Comparison of ENCODE assay signal across 8 cellular contexts in the genomic region with DNA sequence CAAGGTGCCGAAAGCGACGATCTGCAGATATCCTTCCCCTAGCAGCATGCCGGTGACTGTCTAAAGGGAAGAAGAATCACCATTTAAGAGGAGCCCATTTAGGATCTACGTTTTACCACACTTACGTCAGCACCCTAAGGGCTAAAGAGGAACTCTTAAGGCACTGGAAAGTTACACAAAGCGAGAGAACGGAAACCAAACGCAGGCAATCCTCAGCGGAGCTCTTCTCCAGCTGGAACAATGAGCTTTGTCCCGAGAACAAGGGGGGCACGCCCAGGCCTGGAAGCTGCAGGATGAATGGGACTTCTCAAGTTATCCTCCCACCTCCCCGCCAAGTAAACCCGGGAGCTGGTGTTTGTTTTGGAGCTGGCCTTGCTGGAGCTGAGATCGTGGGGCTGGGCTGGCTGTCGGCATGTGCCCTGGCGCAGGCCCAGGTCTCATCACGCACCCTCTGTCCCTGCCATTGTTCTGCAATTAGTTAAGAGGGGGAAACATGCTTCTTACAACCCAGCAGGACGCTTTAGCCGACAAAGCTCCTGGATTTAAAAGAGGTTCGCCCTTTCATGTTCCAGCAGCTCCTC. TPM values are rescaled to one million over a fixed set of nuclear protein-coding genes. Genes with fewer than 3 reads are reported as not detected.
DNase-seq lines count a peak whose midpoint lies in the region; ATAC-seq and TF ChIP-seq lines count a peak whose summit lies in the region.

No MANE protein-coding gene starts in this region.

- H3K36me3 Mint-ChIP-seq in activated CD8-positive, alpha-beta T cell treated with anti-CD3 and anti-CD28 coated beads, Interleukin-2, amount 10 ng/mL, durations not matched to agents 7 days and 5 days (ENCODE audit: low read depth): no peaks in the 10 kb centered on the region
- H3K36me3 Mint-ChIP-seq in immature natural killer cell: no peaks in the 10 kb centered on the region
- no peaks in the 10 kb centered on the region for H3K36me3 Mint-ChIP-seq in CD8-positive, alpha-beta T cell

- no peak overlapping the region for H2BK12ac ChIP-seq in mesenchymal stem cell (ENCODE audit: low read length in 2 of 2)

- H3K9ac ChIP-seq in mesenchymal stem cell (ENCODE audit: low read length): peak overlapping the region; percentile 66

- intact Hi-C loops in CD8-positive, alpha-beta T cell (cut with DNase I, micrococcal nuclease): loop anchor here in 1 of 2 experiments (5.0 kb wide), 1 partner anchor 164 kb away; no protein-coding TSS in a partner anchor

- no peak overlapping the region for H2BK5ac ChIP-seq in mesenchymal stem cell (ENCODE audit: low read depth, low read length, poor library complexity, severe bottlenecking)

- H3K79me1 ChIP-seq in mesenchymal stem cell (replicated peaks; ENCODE audit: low read length, poor library complexity, severe bottlenecking): no peaks in the 10 kb centered on the region

- H3K27me3 ChIP-seq in mesenchymal stem cell (ENCODE audit: control insufficient read depth in 1 of 2, insufficient read depth in 1 of 2, low read length in 2 of 2): no peaks in the 10 kb centered on the region
- H3K27me3 ChIP-seq in CD8-positive, alpha-beta T cell (ENCODE audit: insufficient read depth, low read length): no peaks in the 10 kb centered on the region

- no peak overlapping the region for H2BK120ac ChIP-seq in mesenchymal stem cell (ENCODE audit: low read depth, low read length)

- H3K9me3 ChIP-seq in mesenchymal stem cell (ENCODE audit: control insufficient read depth, low read length): no peaks in the 10 kb centered on the region
- no peaks in the 10 kb centered on the region for H3K9me3 ChIP-seq in CD8-positive, alpha-beta T cell (ENCODE audit: low read length)

- H2AFZ ChIP-seq in mesenchymal stem cell (ENCODE audit: low read depth, low read length): no peak overlapping the region

- H3K18ac ChIP-seq in mesenchymal stem cell (ENCODE audit: low read depth in 1 of 2, low read length in 2 of 2): peak overlapping the region; percentile 46 to 48

- H3K4me1 Mint-ChIP-seq in activated CD8-positive, alpha-beta T cell treated with anti-CD3 and anti-CD28 coated beads, Interleukin-2, amount 10 ng/mL, durations not matched to agents 7 days and 5 days (ENCODE audit: low read depth): no peaks in the 10 kb centered on the region
- H3K4me1 Mint-ChIP-seq in immature natural killer cell: no peaks in the 10 kb centered on the region
- no peaks in the 10 kb centered on the region for H3K4me1 Mint-ChIP-seq in CD8-positive, alpha-beta T cell (ENCODE audit: low read depth)

- DNase-seq in AG10803 (ENCODE audit: low read depth) (peak; percentile 87), NCI-H2081 (lab: John Stamatoyannopoulos, UW) (peak; percentile 73 to 89), choroid plexus epithelial cell (ENCODE audit: low read depth) (peak; percentile 75), mesenchymal stem cell (peak; percentile 90), immature natural killer cell (no peak)
- no peak for DNase-seq in activated CD8-positive, alpha-beta T cell treated with anti-CD3 and anti-CD28 coated beads, Interleukin-2, amount 10 ng/mL, durations not matched to agents 7 days and 5 days
- no peak for DNase-seq in CD8-positive, alpha-beta T cell

- H3K27ac ChIP-seq in mesenchymal stem cell (ENCODE audit: low read length, poor library complexity, severe bottlenecking): peak overlapping the region; percentile 34
- no peak overlapping the region for H3K27ac ChIP-seq in CD8-positive, alpha-beta T cell (ENCODE audit: low read depth, low read length)

- no peak overlapping the region for H2BK15ac ChIP-seq in mesenchymal stem cell (ENCODE audit: low read depth, poor library complexity, severe bottlenecking)

- no peak overlapping the region for H4K91ac ChIP-seq in mesenchymal stem cell (ENCODE audit: low read length)

- no peak overlapping the region for H3K4me3 Mint-ChIP-seq in activated CD8-positive, alpha-beta T cell treated with anti-CD3 and anti-CD28 coated beads, Interleukin-2, amount 10 ng/mL, durations not matched to agents 7 days and 5 days
- no peak overlapping the region for H3K4me3 Mint-ChIP-seq in immature natural killer cell
- H3K4me3 Mint-ChIP-seq in CD8-positive, alpha-beta T cell: no peak overlapping the region

- H3K14ac ChIP-seq in mesenchymal stem cell (ENCODE audit: low read length in 2 of 2): no peak overlapping the region

- POLR2A ChIA-PET in activated CD8-positive, alpha-beta T cell treated with anti-CD3 and anti-CD28 coated beads, Interleukin-2, amount 10 ng/mL, durations not matched to agents 7 days and 5 days (lab: Charles Lee): no interaction called here
- POLR2A ChIA-PET in CD8-positive, alpha-beta T cell (lab: Charles Lee): no interaction called here

- no peak overlapping the region for H4K8ac ChIP-seq in mesenchymal stem cell (ENCODE audit: low read length)

- peak overlapping the region; percentile 35 for H3K4me2 ChIP-seq in mesenchymal stem cell (ENCODE audit: low read length, poor library complexity, severe bottlenecking)

- H2AK5ac ChIP-seq in mesenchymal stem cell (ENCODE audit: low read length, severe bottlenecking): peak overlapping the region; percentile 34

- peak overlapping the region in 1 of 2 experiments; percentile 35 for H3K4ac ChIP-seq in mesenchymal stem cell (ENCODE audit: low read depth in 1 of 2, low read length in 2 of 2)

- no peak overlapping the region for H3K27ac Mint-ChIP-seq in activated CD8-positive, alpha-beta T cell treated with anti-CD3 and anti-CD28 coated beads, Interleukin-2, amount 10 ng/mL, durations not matched to agents 7 days and 5 days
- no peak overlapping the region for H3K27ac Mint-ChIP-seq in immature natural killer cell
- no peak overlapping the region for H3K27ac Mint-ChIP-seq in CD8-positive, alpha-beta T cell

- peak overlapping the region; percentile 27 for H3K4me3 ChIP-seq in AG10803 (ENCODE audit: low read length)
- H3K4me3 ChIP-seq in choroid plexus epithelial cell (ENCODE audit: low read depth, low read length): peak overlapping the region; percentile 16
- peak overlapping the region in 1 of 2 experiments; percentile 56 for H3K4me3 ChIP-seq in mesenchymal stem cell (ENCODE audit: insufficient read depth in 1 of 2, low read depth in 1 of 2, low read length in 2 of 2)
- H3K4me3 ChIP-seq in CD8-positive, alpha-beta T cell (ENCODE audit: low read depth, low read length): no peak overlapping the region

- TF ChIP-seq CTCF in AG10803 (conservative IDR thresholded peaks at IDR 0.05; ENCODE audit: low read length): no peak
- TF ChIP-seq CTCF in choroid plexus epithelial cell (conservative IDR thresholded peaks at IDR 0.05; ENCODE audit: low read depth, low read length): no peak
- no peak for TF ChIP-seq CTCF in CD8-positive, alpha-beta T cell (IDR thresholded peaks at IDR 0.05)

- H3K27me3 Mint-ChIP-seq in activated CD8-positive, alpha-beta T cell treated with anti-CD3 and anti-CD28 coated beads, Interleukin-2, amount 10 ng/mL, durations not matched to agents 7 days and 5 days (ENCODE audit: low read depth): no peaks in the 10 kb centered on the region
- no peaks in the 10 kb centered on the region for H3K27me3 Mint-ChIP-seq in immature natural killer cell (ENCODE audit: low read depth in 3 of 3)
- peaks cover 4% of the 10 kb centered on the region for H3K27me3 Mint-ChIP-seq in CD8-positive, alpha-beta T cell (ENCODE audit: low read depth)

- peaks cover 0 to 44% of the 10 kb centered on the region in 2 experiments for H3K36me3 ChIP-seq in mesenchymal stem cell (ENCODE audit: control insufficient read depth in 1 of 2, insufficient read depth in 2 of 2, low read depth in 1 of 2, low read length in 2 of 2)
- no peaks in the 10 kb centered on the region for H3K36me3 ChIP-seq in CD8-positive, alpha-beta T cell (ENCODE audit: insufficient read depth, low read length)

- peaks cover 38% of the 10 kb centered on the region for H3K4me1 ChIP-seq in mesenchymal stem cell (ENCODE audit: control insufficient read depth, insufficient read depth, low read depth, low read length)
- no peaks in the 10 kb centered on the region for H3K4me1 ChIP-seq in CD8-positive, alpha-beta T cell (ENCODE audit: insufficient read depth, low read length)

- WGBS in mesenchymal stem cell: 30% methylated on average over 21 of the region's 21 CpGs

- no peaks in the 10 kb centered on the region for H3K9me3 Mint-ChIP-seq in activated CD8-positive, alpha-beta T cell treated with anti-CD3 and anti-CD28 coated beads, Interleukin-2, amount 10 ng/mL, durations not matched to agents 7 days and 5 days (ENCODE audit: insufficient read depth)
- no peaks in the 10 kb centered on the region for H3K9me3 Mint-ChIP-seq in immature natural killer cell
- no peaks in the 10 kb centered on the region for H3K9me3 Mint-ChIP-seq in CD8-positive, alpha-beta T cell

- CTCF ChIA-PET in activated CD8-positive, alpha-beta T cell treated with anti-CD3 and anti-CD28 coated beads, Interleukin-2, amount 10 ng/mL, durations not matched to agents 7 days and 5 days (lab: Charles Lee): no interaction called here
- CTCF ChIA-PET in CD8-positive, alpha-beta T cell (lab: Charles Lee): no interaction called here

- H3K23ac ChIP-seq in mesenchymal stem cell (ENCODE audit: low read length in 2 of 2): peak overlapping the region in 1 of 2 experiments; percentile 14

- ATAC-seq in activated CD8-positive, alpha-beta T cell treated with anti-CD3 and anti-CD28 coated beads, Interleukin-2, amount 10 ng/mL, durations not matched to agents 7 days and 5 days: no peak
- no peak for ATAC-seq in HG03175 (IDR thresholded peaks at IDR 0.05; ENCODE audit: unreplicated experiment)
- no peak for ATAC-seq in CD8-positive, alpha-beta T cell

RNA-seq across cellular contexts. Expression of gene PXDN, which starts 36.5 kb away (rescaled TPM):
- polyA plus RNA-seq in mesenchymal stem cell (2013, experiment 1 of 2): 621 TPM
- polyA plus RNA-seq in mesenchymal stem cell (2013, experiment 2 of 2): 614 TPM
- total RNA-seq in activated CD8-positive, alpha-beta T cell treated with anti-CD3 and anti-CD28 coated beads, Interleukin-2, amount 10 ng/mL, durations not matched to agents 7 days and 5 days: under 1 TPM; 0.26 to 0.92 TPM
- polyA plus RNA-seq in immature natural killer cell: 1 to 10 TPM in 1 of 3 donors, under 1 TPM in 1, not detected in 1; 0.93 to 1.0 TPM
- 1 to 10 TPM in 1 of 2 experiments, under 1 TPM in 1; 0.76 to 1.4 TPM for total RNA-seq in CD8-positive, alpha-beta T cell

Comparison
In these comparisons a context has a peak if more than half of its experiments do, and no peak if none do; other contexts are left out.
1. DNase-seq: peak in AG10803 (single experiment), NCI-H2081 (2 of 2), choroid plexus epithelial cell (single experiment) and mesenchymal stem cell (single experiment); none in activated CD8-positive, alpha-beta T cell treated with anti-CD3 and anti-CD28 coated beads, Interleukin-2, amount 10 ng/mL, durations not matched to agents 7 days and 5 days (single experiment), immature natural killer cell (0 of 3) and CD8-positive, alpha-beta T cell (0 of 7).